ENCODE assay signal across 21 cellular contexts in the genomic region with DNA sequence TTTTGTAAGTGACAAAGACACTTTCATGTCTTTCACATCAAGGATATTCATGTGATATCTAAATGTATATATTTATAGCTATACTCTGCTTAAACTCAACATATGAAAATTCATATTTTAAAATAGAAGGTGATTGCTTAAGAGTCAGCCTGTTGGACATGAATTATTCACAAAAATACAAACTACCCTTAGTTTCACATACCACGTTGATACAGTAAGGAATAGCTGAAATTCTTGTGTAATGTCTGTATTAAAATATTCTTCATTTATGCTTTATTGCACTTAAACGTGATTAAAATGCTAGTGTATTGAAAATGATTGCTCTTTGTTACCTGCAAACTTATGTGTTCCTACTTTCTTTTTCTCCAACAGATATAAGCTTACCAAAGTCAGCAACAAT.
"Had no signal": no experiment of that assay in that cellular context is flagged by ENCODE, and none has a peak within 500 bp of the region (broad histone marks: within the 10 kb centered on the region; RNA-seq: fewer than 3 reads in every experiment).

No MANE protein-coding gene starts in this region.

- ATAC-seq: foreskin keratinocyte; left lung; naive thymus-derived CD8-positive, alpha-beta T cell; right lobe of liver; stimulated activated effector memory CD8-positive, alpha-beta T cell treated with anti-CD3 and anti-CD28 coated beads, Interleukin-12 subunit alpha, Interleukin-12 subunit beta, amount 100 ng/mL, for 72 hours; stimulated activated naive CD8-positive, alpha-beta T cell treated with anti-CD3 and anti-CD28 coated beads, Interleukin-15, amount 100 ng/mL, for 72 hours had no signal

- DNase-seq: activated CD4-positive, alpha-beta memory T cell treated with anti-CD3 and anti-CD28 coated beads, Interleukin-2, amount 10 ng/mL, durations not matched to agents 7 days and 5 days; activated CD4-positive, alpha-beta T cell treated with anti-CD3 and anti-CD28 coated beads, Interleukin-2, amount 10 ng/mL, durations not matched to agents 24 days and 14 days; activated gamma-delta T cell treated with Interleukin-2 at 50 U/mL for 16 hours; cerebellar nuclear complex; effector CD8-positive, alpha-beta T cell; kidney glomerular epithelial cell; left lung; naive thymus-derived CD8-positive, alpha-beta T cell; posterior cingulate gyrus; right lobe of liver; small intestine; stimulated activated CD4-positive, alpha-beta T cell treated with anti-CD3 and anti-CD28 coated beads, Interleukin-2, amount 100 ng/mL, for 24 hours; stimulated activated naive CD8-positive, alpha-beta T cell treated with anti-CD3 and anti-CD28 coated beads, Interleukin-15, amount 100 ng/mL, for 72 hours; tibial artery had no signal

- H3K9me3 Mint-ChIP-seq: activated CD4-positive, alpha-beta memory T cell treated with anti-CD3 and anti-CD28 coated beads, Interleukin-2, amount 10 ng/mL, durations not matched to agents 7 days and 5 days; activated CD4-positive, alpha-beta T cell treated with anti-CD3 and anti-CD28 coated beads, Interleukin-2, amount 10 ng/mL, durations not matched to agents 24 days and 14 days; activated naive CD4-positive, alpha-beta T cell treated with anti-CD3 and anti-CD28 coated beads, Interleukin-2, amount 50 U/mL, for 24 hours; naive thymus-derived CD8-positive, alpha-beta T cell; neural progenitor cell; stimulated activated effector memory CD8-positive, alpha-beta T cell treated with anti-CD3 and anti-CD28 coated beads, Interleukin-12 subunit alpha, Interleukin-12 subunit beta, amount 100 ng/mL, for 72 hours; stimulated activated naive CD8-positive, alpha-beta T cell treated with anti-CD3 and anti-CD28 coated beads, Interleukin-15, amount 100 ng/mL, for 72 hours had no signal

- H3K9me3 ChIP-seq: breast epithelium, left lung, right lobe of liver, tibial artery had no signal

- H3K27me3 Mint-ChIP-seq: activated CD4-positive, alpha-beta memory T cell treated with anti-CD3 and anti-CD28 coated beads, Interleukin-2, amount 10 ng/mL, durations not matched to agents 7 days and 5 days; activated CD4-positive, alpha-beta T cell treated with anti-CD3 and anti-CD28 coated beads, Interleukin-2, amount 10 ng/mL, durations not matched to agents 24 days and 14 days; activated naive CD4-positive, alpha-beta T cell treated with anti-CD3 and anti-CD28 coated beads, Interleukin-2, amount 50 U/mL, for 24 hours; dendritic cell treated with granulocyte-macrophage colony-stimulating factor and Interleukin-4, amounts not matched to agents 40 ng/mL and 50 ng/mL, for 4 days; naive thymus-derived CD8-positive, alpha-beta T cell; stimulated activated naive CD8-positive, alpha-beta T cell treated with anti-CD3 and anti-CD28 coated beads, Interleukin-15, amount 100 ng/mL, for 72 hours had no signal

- H3K27ac Mint-ChIP-seq: activated CD4-positive, alpha-beta memory T cell treated with anti-CD3 and anti-CD28 coated beads, Interleukin-2, amount 10 ng/mL, durations not matched to agents 7 days and 5 days; activated CD4-positive, alpha-beta T cell treated with anti-CD3 and anti-CD28 coated beads, Interleukin-2, amount 10 ng/mL, durations not matched to agents 24 days and 14 days; activated naive CD4-positive, alpha-beta T cell treated with anti-CD3 and anti-CD28 coated beads, Interleukin-2, amount 50 U/mL, for 24 hours; dendritic cell treated with granulocyte-macrophage colony-stimulating factor and Interleukin-4, amounts not matched to agents 40 ng/mL and 50 ng/mL, for 4 days; naive thymus-derived CD8-positive, alpha-beta T cell; neural progenitor cell; stimulated activated effector memory CD8-positive, alpha-beta T cell treated with anti-CD3 and anti-CD28 coated beads, Interleukin-12 subunit alpha, Interleukin-12 subunit beta, amount 100 ng/mL, for 72 hours; stimulated activated naive CD8-positive, alpha-beta T cell treated with anti-CD3 and anti-CD28 coated beads, Interleukin-15, amount 100 ng/mL, for 72 hours had no signal

- H3K27me3 ChIP-seq: breast epithelium, foreskin keratinocyte, left lung, neural progenitor cell, right lobe of liver, tibial artery had no signal

- H3K9ac ChIP-seq: neural progenitor cell had no signal

- H3K4me3 Mint-ChIP-seq: activated CD4-positive, alpha-beta memory T cell treated with anti-CD3 and anti-CD28 coated beads, Interleukin-2, amount 10 ng/mL, durations not matched to agents 7 days and 5 days; activated CD4-positive, alpha-beta T cell treated with anti-CD3 and anti-CD28 coated beads, Interleukin-2, amount 10 ng/mL, durations not matched to agents 24 days and 14 days; activated naive CD4-positive, alpha-beta T cell treated with anti-CD3 and anti-CD28 coated beads, Interleukin-2, amount 50 U/mL, for 24 hours; dendritic cell treated with granulocyte-macrophage colony-stimulating factor and Interleukin-4, amounts not matched to agents 40 ng/mL and 50 ng/mL, for 4 days; naive thymus-derived CD8-positive, alpha-beta T cell; neural progenitor cell; stimulated activated effector memory CD8-positive, alpha-beta T cell treated with anti-CD3 and anti-CD28 coated beads, Interleukin-12 subunit alpha, Interleukin-12 subunit beta, amount 100 ng/mL, for 72 hours; stimulated activated naive CD8-positive, alpha-beta T cell treated with anti-CD3 and anti-CD28 coated beads, Interleukin-15, amount 100 ng/mL, for 72 hours had no signal

- H2AFZ ChIP-seq: neural progenitor cell had no signal

- H3K4me2 ChIP-seq: neural progenitor cell had no signal

- H3K4me3 ChIP-seq: breast epithelium, left lung, lung, neural progenitor cell, right lobe of liver, tibial artery had no signal

- H3K4me1 Mint-ChIP-seq: activated CD4-positive, alpha-beta T cell treated with anti-CD3 and anti-CD28 coated beads, Interleukin-2, amount 10 ng/mL, durations not matched to agents 24 days and 14 days; activated naive CD4-positive, alpha-beta T cell treated with anti-CD3 and anti-CD28 coated beads, Interleukin-2, amount 50 U/mL, for 24 hours; naive thymus-derived CD8-positive, alpha-beta T cell; neural progenitor cell; stimulated activated effector memory CD8-positive, alpha-beta T cell treated with anti-CD3 and anti-CD28 coated beads, Interleukin-12 subunit alpha, Interleukin-12 subunit beta, amount 100 ng/mL, for 72 hours; stimulated activated naive CD8-positive, alpha-beta T cell treated with anti-CD3 and anti-CD28 coated beads, Interleukin-15, amount 100 ng/mL, for 72 hours had no signal

- H3K36me3 ChIP-seq: breast epithelium, neural progenitor cell had no signal

- FAIRE-seq: small intestine had no signal

- H3K27ac ChIP-seq: breast epithelium, foreskin keratinocyte, left lung, neural progenitor cell, right lobe of liver, tibial artery had no signal

- H3K36me3 Mint-ChIP-seq: neural progenitor cell had no signal

- H3K4me1 ChIP-seq: breast epithelium, foreskin keratinocyte, left lung, neural progenitor cell, right lobe of liver had no signal
